Comparison of ENCODE assay signal across 1 cellular context in the genomic region with DNA sequence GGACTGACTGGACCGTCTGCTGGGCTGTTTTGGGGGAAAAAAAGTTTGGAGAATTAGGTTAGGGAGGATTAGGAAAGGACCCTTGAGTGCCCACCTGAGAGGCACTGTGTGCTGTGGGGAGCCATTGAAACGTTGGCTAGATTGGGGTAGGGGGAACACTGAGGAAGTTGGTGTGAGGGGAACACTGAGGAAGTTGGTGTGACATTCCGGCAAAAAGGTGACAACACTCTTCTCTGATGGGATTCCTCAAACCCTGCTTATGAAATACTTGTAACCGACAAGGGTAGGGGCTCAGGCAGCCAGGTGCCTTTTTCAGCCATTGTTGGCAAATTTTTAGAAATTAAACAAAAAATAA.
TF ChIP-seq lines count a peak whose summit lies in the region.

No MANE protein-coding gene starts in this region.

TF ChIP-seq in SK-N-SH treated with all-trans-retinoic acid at 6 μM for 48 hours, 23 proteins besides CTCF, POLR2A, EP300 and RAD21 (continued from another document):
- TF ChIP-seq, protein P1, sequence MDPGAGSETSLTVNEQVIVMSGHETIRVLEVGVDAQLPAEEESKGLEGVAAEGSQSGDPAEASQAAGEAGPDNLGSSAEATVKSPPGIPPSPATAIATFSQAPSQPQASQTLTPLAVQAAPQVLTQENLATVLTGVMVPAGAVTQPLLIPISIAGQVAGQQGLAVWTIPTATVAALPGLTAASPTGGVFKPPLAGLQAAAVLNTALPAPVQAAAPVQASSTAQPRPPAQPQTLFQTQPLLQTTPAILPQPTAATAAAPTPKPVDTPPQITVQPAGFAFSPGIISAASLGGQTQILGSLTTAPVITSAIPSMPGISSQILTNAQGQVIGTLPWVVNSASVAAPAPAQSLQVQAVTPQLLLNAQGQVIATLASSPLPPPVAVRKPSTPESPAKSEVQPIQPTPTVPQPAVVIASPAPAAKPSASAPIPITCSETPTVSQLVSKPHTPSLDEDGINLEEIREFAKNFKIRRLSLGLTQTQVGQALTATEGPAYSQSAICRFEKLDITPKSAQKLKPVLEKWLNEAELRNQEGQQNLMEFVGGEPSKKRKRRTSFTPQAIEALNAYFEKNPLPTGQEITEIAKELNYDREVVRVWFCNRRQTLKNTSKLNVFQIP (CRISPR knock-in tag; IDR thresholded peaks at IDR 0.05; ENCODE audit: borderline replicate concordance, low read depth), result no peak
- no peak for TF ChIP-seq CSDC2 (CRISPR knock-in tag; IDR thresholded peaks at IDR 0.05)
- no peak for TF ChIP-seq ESRRG (CRISPR knock-in tag; IDR thresholded peaks at IDR 0.05)
- no peak for TF ChIP-seq ZNF8 (CRISPR knock-in tag; IDR thresholded peaks at IDR 0.05)
TF ChIP-seq in SK-N-SH treated with all-trans-retinoic acid at 6 μM for 48 hours: peak in this region for 0.
